In the genomic region with DNA sequence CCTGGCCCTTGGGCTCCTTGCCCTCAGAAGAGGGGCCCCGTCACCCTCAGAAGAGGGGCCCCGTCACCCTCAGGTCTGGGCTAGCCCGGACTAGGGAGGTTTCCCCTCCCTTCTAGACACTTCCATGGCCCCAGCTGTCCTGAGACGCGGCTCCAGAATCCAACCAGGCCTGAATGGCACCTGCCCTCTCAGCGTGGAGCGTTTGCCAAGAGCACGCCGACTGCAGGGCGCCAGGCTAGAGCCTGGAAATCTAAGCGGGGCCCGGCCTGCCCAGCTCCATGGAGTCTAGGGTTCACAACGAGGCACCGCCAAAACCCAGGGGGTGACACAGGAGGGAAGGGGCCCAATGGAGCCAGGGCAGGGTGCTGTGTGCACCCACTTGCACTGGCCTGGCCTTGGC, we compare ENCODE assay signal across 24 cellular contexts. TPM values are rescaled to one million over a fixed set of nuclear protein-coding genes. Genes with fewer than 3 reads are reported as not detected.
"Had no signal": no experiment of that assay in that cellular context is flagged by ENCODE, and none has a peak within 500 bp of the region (broad histone marks: within the 10 kb centered on the region; RNA-seq: fewer than 3 reads in every experiment).

No MANE protein-coding gene starts in this region.

- H3K4me3 ChIP-seq: MG63, SJCRH30 had no signal

- H3K4me1 ChIP-seq: SJCRH30 had no signal

- H3K27me3 ChIP-seq: MG63, SJCRH30 had no signal

- H3K9me3 ChIP-seq: MG63, SJCRH30 had no signal

- ATAC-seq: HepG2, Right ventricle myocardium inferior, SK-N-SH treated with all-trans-retinoic acid at 6 μM for 48 hours had no signal

- DNase-seq: IMR-90, Karpas-422, KG1, MG63, NCI-H1092, NCI-H1105 treated with DMSO at 0.1 percent for 48 hours, NCI-H1417 treated with DMSO at 0.1 percent for 48 hours, NCI-H146, NCI-H1694 treated with DMSO at 0.1 percent for 48 hours, NCI-H1930, NCI-H2081, NCI-H2171, NCI-H226, NCI-H446 treated with DMSO at 0.1 percent for 48 hours, NCI-H510A treated with DMSO at 0.1 percent for 48 hours, NCI-H526, NCI-H82, SHP77 treated with DMSO at 0.1 percent for 48 hours, SJCRH30 had no signal

- H3K36me3 ChIP-seq: SJCRH30 had no signal

- FAIRE-seq: HepG2 had no signal

- H3K27ac ChIP-seq: SJCRH30 had no signal

RNA-seq across cellular contexts. Expression of a gene that starts 7.8 kb away (rescaled TPM):
- total RNA-seq: HepG2, HT1080, Right ventricle myocardium inferior had no signal

RNA-seq across cellular contexts. Expression of a gene that starts 14.8 kb away (rescaled TPM):
- total RNA-seq: T-helper 1 cell treated with Interleukin-12 subunit alpha and Interleukin-12 subunit beta and Interleukin-4 antibody, amounts not matched to agents 30 ng/mL and 1 ng/mL, for 36 hours had no signal
